8 cellular contexts compared by ENCODE assay signal in the genomic region with DNA sequence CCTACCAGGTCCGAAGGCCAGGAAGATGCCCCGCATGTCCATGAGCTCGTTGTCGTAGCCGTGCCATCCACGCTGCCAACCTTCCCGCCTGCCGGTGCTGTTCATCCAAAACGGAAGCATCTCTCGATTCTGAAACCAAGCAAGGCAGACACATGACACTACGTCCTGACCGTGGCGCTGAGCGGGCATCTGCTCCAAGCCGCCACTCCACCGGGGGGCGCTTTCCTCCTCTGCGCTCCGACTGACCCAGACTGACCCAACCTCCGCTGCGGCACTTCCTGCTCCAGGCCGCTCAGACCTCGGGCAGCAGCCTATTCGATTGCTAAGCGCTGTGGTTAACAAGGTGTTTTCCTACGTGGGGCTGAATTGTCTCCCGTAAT.
DNase-seq lines count a peak whose midpoint lies in the region; ATAC-seq and TF ChIP-seq lines count a peak whose summit lies in the region.

No MANE protein-coding gene starts in this region.

- peak overlapping the region in 3 of 7 donors; percentile 18 to 51 (median 21) for H3K27ac Mint-ChIP-seq in CD14-positive monocyte
- H3K27ac Mint-ChIP-seq in activated naive CD4-positive, alpha-beta T cell treated with anti-CD3 and anti-CD28 coated beads, Interleukin-2, amount 50 U/mL, for 72 hours, result peak overlapping the region in 1 of 2 donors; percentile 17

- intact Hi-C loops in CD14-positive monocyte (cut with micrococcal nuclease), result no loop called here

- H3K36me3 Mint-ChIP-seq in CD14-positive monocyte, result no peaks in the 10 kb centered on the region
- H3K36me3 Mint-ChIP-seq in activated naive CD4-positive, alpha-beta T cell treated with anti-CD3 and anti-CD28 coated beads, Interleukin-2, amount 50 U/mL, for 72 hours, result no peaks in the 10 kb centered on the region

- peak overlapping the region; percentile 74 to 88 for H3K4me3 Mint-ChIP-seq in CD14-positive monocyte

- H3K4me1 Mint-ChIP-seq in CD14-positive monocyte, result peaks cover 15% of the 10 kb centered on the region

- peaks cover 0 to 2% (median 0%) of the 10 kb centered on the region in 7 donors for H3K9me3 Mint-ChIP-seq in CD14-positive monocyte
- no peaks in the 10 kb centered on the region for H3K9me3 Mint-ChIP-seq in activated naive CD4-positive, alpha-beta T cell treated with anti-CD3 and anti-CD28 coated beads, Interleukin-2, amount 50 U/mL, for 72 hours

- TF ChIP-seq CTCF in CD14-positive monocyte (IDR thresholded peaks at IDR 0.05), result peak; percentile 34

- peak; percentile 78 for ATAC-seq in GM21723 (IDR thresholded peaks at IDR 0.05; ENCODE audit: unreplicated experiment)
- ATAC-seq in activated naive CD4-positive, alpha-beta T cell treated with anti-CD3 and anti-CD28 coated beads, Interleukin-2, amount 50 U/mL, for 72 hours, result peak; percentile 67 to 78
- ATAC-seq in HG02870 (IDR thresholded peaks at IDR 0.05; ENCODE audit: unreplicated experiment), result no peak
- no peak for ATAC-seq in GM21423 (IDR thresholded peaks at IDR 0.05; ENCODE audit: unreplicated experiment)

- DNase-seq in CD14-positive monocyte (ENCODE audit: low spot score), result peak; percentile 64
- DNase-seq in activated naive CD4-positive, alpha-beta T cell treated with anti-CD3 and anti-CD28 coated beads, Interleukin-2, amount 50 U/mL, for 72 hours (ENCODE audit: low spot score in 2 of 2), result peak in 1 of 2 donors; percentile 37
- DNase-seq in iPS-NIHi7 (ENCODE audit: extremely low spot score), result peak; percentile 83
- peak; percentile 8 for DNase-seq in stimulated activated CD4-positive, alpha-beta T cell treated with anti-CD3 and anti-CD28 coated beads, Interleukin-1b, Interleukin-23, amount 100 ng/mL, for 48 hours
- no peak for DNase-seq in GF-D8 (lab: John Stamatoyannopoulos, UW)

- peaks cover 0 to 7% (median 5%) of the 10 kb centered on the region in 3 donors for H3K27me3 Mint-ChIP-seq in CD14-positive monocyte (ENCODE audit: low read depth in 3 of 3)

Comparison
In these comparisons a context has a peak if more than half of its experiments do, and no peak if none do; other contexts are left out.
1. ATAC-seq: peak in GM21723 (single experiment) and activated naive CD4-positive, alpha-beta T cell treated with anti-CD3 and anti-CD28 coated beads, Interleukin-2, amount 50 U/mL, for 72 hours (2 of 2); none in HG02870 (single experiment) and GM21423 (single experiment).